In genomic region chr7:23597064-23597907, GRCh38 we compare ENCODE assay signal across 1 cellular context.
TF ChIP-seq lines count a peak whose summit lies in the region.

A gene with protein sequence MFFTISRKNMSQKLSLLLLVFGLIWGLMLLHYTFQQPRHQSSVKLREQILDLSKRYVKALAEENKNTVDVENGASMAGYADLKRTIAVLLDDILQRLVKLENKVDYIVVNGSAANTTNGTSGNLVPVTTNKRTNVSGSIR (plus strand): TSS chr7:23597382. CDS start chr7:23611316, 13,934 bp downstream.

TF ChIP-seq in K562, 482 proteins besides CTCF, POLR2A, EP300 and RAD21 (continued from another document and continues in another):
- TF ChIP-seq, protein P1, sequence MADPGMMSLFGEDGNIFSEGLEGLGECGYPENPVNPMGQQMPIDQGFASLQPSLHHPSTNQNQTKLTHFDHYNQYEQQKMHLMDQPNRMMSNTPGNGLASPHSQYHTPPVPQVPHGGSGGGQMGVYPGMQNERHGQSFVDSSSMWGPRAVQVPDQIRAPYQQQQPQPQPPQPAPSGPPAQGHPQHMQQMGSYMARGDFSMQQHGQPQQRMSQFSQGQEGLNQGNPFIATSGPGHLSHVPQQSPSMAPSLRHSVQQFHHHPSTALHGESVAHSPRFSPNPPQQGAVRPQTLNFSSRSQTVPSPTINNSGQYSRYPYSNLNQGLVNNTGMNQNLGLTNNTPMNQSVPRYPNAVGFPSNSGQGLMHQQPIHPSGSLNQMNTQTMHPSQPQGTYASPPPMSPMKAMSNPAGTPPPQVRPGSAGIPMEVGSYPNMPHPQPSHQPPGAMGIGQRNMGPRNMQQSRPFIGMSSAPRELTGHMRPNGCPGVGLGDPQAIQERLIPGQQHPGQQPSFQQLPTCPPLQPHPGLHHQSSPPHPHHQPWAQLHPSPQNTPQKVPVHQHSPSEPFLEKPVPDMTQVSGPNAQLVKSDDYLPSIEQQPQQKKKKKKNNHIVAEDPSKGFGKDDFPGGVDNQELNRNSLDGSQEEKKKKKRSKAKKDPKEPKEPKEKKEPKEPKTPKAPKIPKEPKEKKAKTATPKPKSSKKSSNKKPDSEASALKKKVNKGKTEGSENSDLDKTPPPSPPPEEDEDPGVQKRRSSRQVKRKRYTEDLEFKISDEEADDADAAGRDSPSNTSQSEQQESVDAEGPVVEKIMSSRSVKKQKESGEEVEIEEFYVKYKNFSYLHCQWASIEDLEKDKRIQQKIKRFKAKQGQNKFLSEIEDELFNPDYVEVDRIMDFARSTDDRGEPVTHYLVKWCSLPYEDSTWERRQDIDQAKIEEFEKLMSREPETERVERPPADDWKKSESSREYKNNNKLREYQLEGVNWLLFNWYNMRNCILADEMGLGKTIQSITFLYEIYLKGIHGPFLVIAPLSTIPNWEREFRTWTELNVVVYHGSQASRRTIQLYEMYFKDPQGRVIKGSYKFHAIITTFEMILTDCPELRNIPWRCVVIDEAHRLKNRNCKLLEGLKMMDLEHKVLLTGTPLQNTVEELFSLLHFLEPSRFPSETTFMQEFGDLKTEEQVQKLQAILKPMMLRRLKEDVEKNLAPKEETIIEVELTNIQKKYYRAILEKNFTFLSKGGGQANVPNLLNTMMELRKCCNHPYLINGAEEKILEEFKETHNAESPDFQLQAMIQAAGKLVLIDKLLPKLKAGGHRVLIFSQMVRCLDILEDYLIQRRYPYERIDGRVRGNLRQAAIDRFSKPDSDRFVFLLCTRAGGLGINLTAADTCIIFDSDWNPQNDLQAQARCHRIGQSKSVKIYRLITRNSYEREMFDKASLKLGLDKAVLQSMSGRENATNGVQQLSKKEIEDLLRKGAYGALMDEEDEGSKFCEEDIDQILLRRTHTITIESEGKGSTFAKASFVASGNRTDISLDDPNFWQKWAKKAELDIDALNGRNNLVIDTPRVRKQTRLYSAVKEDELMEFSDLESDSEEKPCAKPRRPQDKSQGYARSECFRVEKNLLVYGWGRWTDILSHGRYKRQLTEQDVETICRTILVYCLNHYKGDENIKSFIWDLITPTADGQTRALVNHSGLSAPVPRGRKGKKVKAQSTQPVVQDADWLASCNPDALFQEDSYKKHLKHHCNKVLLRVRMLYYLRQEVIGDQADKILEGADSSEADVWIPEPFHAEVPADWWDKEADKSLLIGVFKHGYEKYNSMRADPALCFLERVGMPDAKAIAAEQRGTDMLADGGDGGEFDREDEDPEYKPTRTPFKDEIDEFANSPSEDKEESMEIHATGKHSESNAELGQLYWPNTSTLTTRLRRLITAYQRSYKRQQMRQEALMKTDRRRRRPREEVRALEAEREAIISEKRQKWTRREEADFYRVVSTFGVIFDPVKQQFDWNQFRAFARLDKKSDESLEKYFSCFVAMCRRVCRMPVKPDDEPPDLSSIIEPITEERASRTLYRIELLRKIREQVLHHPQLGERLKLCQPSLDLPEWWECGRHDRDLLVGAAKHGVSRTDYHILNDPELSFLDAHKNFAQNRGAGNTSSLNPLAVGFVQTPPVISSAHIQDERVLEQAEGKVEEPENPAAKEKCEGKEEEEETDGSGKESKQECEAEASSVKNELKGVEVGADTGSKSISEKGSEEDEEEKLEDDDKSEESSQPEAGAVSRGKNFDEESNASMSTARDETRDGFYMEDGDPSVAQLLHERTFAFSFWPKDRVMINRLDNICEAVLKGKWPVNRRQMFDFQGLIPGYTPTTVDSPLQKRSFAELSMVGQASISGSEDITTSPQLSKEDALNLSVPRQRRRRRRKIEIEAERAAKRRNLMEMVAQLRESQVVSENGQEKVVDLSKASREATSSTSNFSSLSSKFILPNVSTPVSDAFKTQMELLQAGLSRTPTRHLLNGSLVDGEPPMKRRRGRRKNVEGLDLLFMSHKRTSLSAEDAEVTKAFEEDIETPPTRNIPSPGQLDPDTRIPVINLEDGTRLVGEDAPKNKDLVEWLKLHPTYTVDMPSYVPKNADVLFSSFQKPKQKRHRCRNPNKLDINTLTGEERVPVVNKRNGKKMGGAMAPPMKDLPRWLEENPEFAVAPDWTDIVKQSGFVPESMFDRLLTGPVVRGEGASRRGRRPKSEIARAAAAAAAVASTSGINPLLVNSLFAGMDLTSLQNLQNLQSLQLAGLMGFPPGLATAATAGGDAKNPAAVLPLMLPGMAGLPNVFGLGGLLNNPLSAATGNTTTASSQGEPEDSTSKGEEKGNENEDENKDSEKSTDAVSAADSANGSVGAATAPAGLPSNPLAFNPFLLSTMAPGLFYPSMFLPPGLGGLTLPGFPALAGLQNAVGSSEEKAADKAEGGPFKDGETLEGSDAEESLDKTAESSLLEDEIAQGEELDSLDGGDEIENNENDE (IDR thresholded peaks at IDR 0.05; ENCODE audit: low read depth, low read length): no peak
- TF ChIP-seq DMBX1 (CRISPR knock-in tag; IDR thresholded peaks at IDR 0.05; ENCODE audit: borderline replicate concordance) (peak; percentile 45; the same call in 1 of the 2 replicates), NFYB (IDR thresholded peaks at IDR 0.05; ENCODE audit: extremely low read depth, insufficient read length) (no peak), ZBED1 (IDR thresholded peaks at IDR 0.05) (no peak), ZNF41 (CRISPR knock-in tag; conservative IDR thresholded peaks at IDR 0.05) (no peak), ELF2 (CRISPR knock-in tag; IDR thresholded peaks at IDR 0.05) (peak; percentile 46; the same call in 1 of the 2 replicates), ZNF644 (tag; IDR thresholded peaks at IDR 0.05; ENCODE audit: low read depth) (no peak; the same call in 1 of the 2 replicates), KLF1 (tag; IDR thresholded peaks at IDR 0.05) (no peak), KAT2B (IDR thresholded peaks at IDR 0.05; ENCODE audit: low read depth, low read length) (no peak), ZNF780A (CRISPR knock-in tag; IDR thresholded peaks at IDR 0.05) (no peak), HEY1 (CRISPR knock-in tag; IDR thresholded peaks at IDR 0.05; ENCODE audit: borderline replicate concordance) (no peak), ARID4B (CRISPR knock-in tag; IDR thresholded peaks at IDR 0.05) (peak; percentile 87; the same call in 1 of the 2 replicates), SRF (CRISPR knock-in tag; IDR thresholded peaks at IDR 0.05) (peak in 1 of 2 experiments; percentile 81; a peak in 1 of 4 replicates), GTF2E2 (tag; IDR thresholded peaks at IDR 0.05) (no peak), KLF16 (IDR thresholded peaks at IDR 0.05) (no peak), IRF2 (CRISPR knock-in tag; IDR thresholded peaks at IDR 0.05) (no peak), ETV1 (tag; conservative IDR thresholded peaks at IDR 0.05; ENCODE audit: low read depth) (peak; percentile 69), HDAC3 (IDR thresholded peaks at IDR 0.05; ENCODE audit: borderline replicate concordance, partially characterized antibody) (no peak), ZNF263 (CRISPR knock-in tag; IDR thresholded peaks at IDR 0.05; ENCODE audit: borderline replicate concordance) (peak; percentile 56; the same call in 1 of the 2 replicates), RBM34 (IDR thresholded peaks at IDR 0.05; ENCODE audit: borderline replicate concordance, insufficient read depth, low read length) (no peak), ZNF76 (CRISPR knock-in tag; IDR thresholded peaks at IDR 0.05; ENCODE audit: borderline replicate concordance) (no peak), WHSC1 (IDR thresholded peaks at IDR 0.05; ENCODE audit: low read length) (no peak), CBX2 (IDR thresholded peaks at IDR 0.05; ENCODE audit: insufficient read depth, low read length, poor library complexity, severe bottlenecking) (no peak), LARP7 (IDR thresholded peaks at IDR 0.05) (no peak), ELK1 (CRISPR knock-in tag; IDR thresholded peaks at IDR 0.05) (no peak), XRCC5 (IDR thresholded peaks at IDR 0.05; ENCODE audit: low read depth, low read length) (no peak), ZBTB43 (CRISPR knock-in tag; IDR thresholded peaks at IDR 0.05) (peak; percentile 73; the same call in 1 of the 2 replicates), GATA2 (CRISPR knock-in tag; IDR thresholded peaks at IDR 0.05) (no peak), NCOA4 (IDR thresholded peaks at IDR 0.05; ENCODE audit: partially characterized antibody) (no peak), BDP1 (IDR thresholded peaks at IDR 0.05; ENCODE audit: insufficient read depth, insufficient read length) (no peak), ZNF282 (CRISPR knock-in tag; IDR thresholded peaks at IDR 0.05) (no peak), LEF1 (IDR thresholded peaks at IDR 0.05) (peak; percentile 68), U2AF2 (optimal IDR thresholded peaks at IDR 0.05; ENCODE audit: low read depth, low read length) (no peak)
- TF ChIP-seq, protein P2, sequence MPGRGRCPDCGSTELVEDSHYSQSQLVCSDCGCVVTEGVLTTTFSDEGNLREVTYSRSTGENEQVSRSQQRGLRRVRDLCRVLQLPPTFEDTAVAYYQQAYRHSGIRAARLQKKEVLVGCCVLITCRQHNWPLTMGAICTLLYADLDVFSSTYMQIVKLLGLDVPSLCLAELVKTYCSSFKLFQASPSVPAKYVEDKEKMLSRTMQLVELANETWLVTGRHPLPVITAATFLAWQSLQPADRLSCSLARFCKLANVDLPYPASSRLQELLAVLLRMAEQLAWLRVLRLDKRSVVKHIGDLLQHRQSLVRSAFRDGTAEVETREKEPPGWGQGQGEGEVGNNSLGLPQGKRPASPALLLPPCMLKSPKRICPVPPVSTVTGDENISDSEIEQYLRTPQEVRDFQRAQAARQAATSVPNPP (IDR thresholded peaks at IDR 0.05; ENCODE audit: borderline replicate concordance, insufficient read depth, insufficient read length): no peak
- TF ChIP-seq, protein P3, sequence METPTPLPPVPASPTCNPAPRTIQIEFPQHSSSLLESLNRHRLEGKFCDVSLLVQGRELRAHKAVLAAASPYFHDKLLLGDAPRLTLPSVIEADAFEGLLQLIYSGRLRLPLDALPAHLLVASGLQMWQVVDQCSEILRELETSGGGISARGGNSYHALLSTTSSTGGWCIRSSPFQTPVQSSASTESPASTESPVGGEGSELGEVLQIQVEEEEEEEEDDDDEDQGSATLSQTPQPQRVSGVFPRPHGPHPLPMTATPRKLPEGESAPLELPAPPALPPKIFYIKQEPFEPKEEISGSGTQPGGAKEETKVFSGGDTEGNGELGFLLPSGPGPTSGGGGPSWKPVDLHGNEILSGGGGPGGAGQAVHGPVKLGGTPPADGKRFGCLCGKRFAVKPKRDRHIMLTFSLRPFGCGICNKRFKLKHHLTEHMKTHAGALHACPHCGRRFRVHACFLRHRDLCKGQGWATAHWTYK (CRISPR knock-in tag; IDR thresholded peaks at IDR 0.05): peak; percentile 30; the same call in 1 of the 2 replicates
